ENCODE assay signal across 8 cellular contexts in the genomic region with DNA sequence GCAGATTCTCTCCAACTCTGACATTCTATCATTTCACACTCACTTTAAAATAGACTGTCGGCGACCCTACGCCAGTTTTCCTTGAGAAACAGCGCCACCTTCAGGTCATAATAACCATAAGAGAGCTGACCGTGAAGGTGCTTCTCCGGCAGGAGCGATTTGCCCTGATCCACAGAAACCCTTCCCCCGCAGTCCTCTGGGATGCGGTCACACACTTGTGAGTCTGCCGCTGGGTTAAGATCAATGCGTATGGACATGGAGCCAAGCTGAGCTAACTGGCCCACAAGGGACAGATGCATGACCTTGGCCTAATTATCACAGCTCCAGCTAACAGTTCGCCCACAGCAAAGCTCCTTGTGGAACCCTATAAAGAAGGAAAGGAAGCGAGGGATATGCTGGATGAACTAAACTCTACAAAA. TPM values are rescaled to one million over a fixed set of nuclear protein-coding genes. Genes with fewer than 3 reads are reported as not detected.
DNase-seq lines count a peak whose midpoint lies in the region; ATAC-seq and TF ChIP-seq lines count a peak whose summit lies in the region.

No MANE protein-coding gene starts in this region.

- H3K79me2 ChIP-seq in trophoblast cell (ENCODE audit: control insufficient read depth, insufficient read depth, low read length, poor library complexity): no peaks in the 10 kb centered on the region

- H3K9ac ChIP-seq in trophoblast cell (ENCODE audit: low read length): peak overlapping the region; percentile 41

- intact Hi-C loops in activated naive CD4-positive, alpha-beta T cell treated with anti-CD3 and anti-CD28 coated beads for 36 hours (cut with micrococcal nuclease): loop anchor here (1.0 to 5.0 kb wide), 7 partner anchors 65 to 544 kb away; a partner anchor contains a TSS

- no peak overlapping the region for H3K4ac ChIP-seq in trophoblast cell (ENCODE audit: low read depth, low read length)

- H3K9me3 ChIP-seq in RWPE2 (ENCODE audit: severe bottlenecking) (no peaks in the 10 kb centered on the region), cardiac muscle cell (ENCODE audit: low read depth) (no peaks in the 10 kb centered on the region), trophoblast cell (ENCODE audit: insufficient read depth, low read depth, low read length) (no peaks in the 10 kb centered on the region)

- no peak overlapping the region for H2AFZ ChIP-seq in trophoblast cell (ENCODE audit: insufficient read depth, low read length, poor library complexity)

- H3K4me2 ChIP-seq in trophoblast cell (ENCODE audit: low read length): no peak overlapping the region

- no peaks in the 10 kb centered on the region for H3K36me3 Mint-ChIP-seq in activated naive CD4-positive, alpha-beta T cell treated with anti-CD3 and anti-CD28 coated beads for 36 hours (ENCODE audit: low read depth)

- TF ChIP-seq CTCF in LNCAP (IDR thresholded peaks at IDR 0.05) (peak; percentile 59), RWPE2 (IDR thresholded peaks at IDR 0.05; ENCODE audit: poor library complexity, severe bottlenecking) (peak; percentile 88), cardiac muscle cell (IDR thresholded peaks at IDR 0.05; ENCODE audit: low read depth, low read length) (peak; percentile 69)

- CTCF ChIA-PET in activated naive CD4-positive, alpha-beta T cell treated with anti-CD3 and anti-CD28 coated beads for 36 hours (lab: Charles Lee): interaction anchor here (0.6 to 4.0 kb wide), 75 partner anchors 8 to 485 kb away, joined by 3 to 50 read pairs (median 4); a partner anchor contains a TSS

- H3K18ac ChIP-seq in trophoblast cell (ENCODE audit: low read length): no peak overlapping the region

- WGBS in trophoblast cell (ENCODE audit: extremely low coverage, insufficient coverage, insufficient read length): no CpG with 5 or more reads among the region's 13 CpGs

- H2BK12ac ChIP-seq in trophoblast cell (ENCODE audit: low read length): no peak overlapping the region

- H4K91ac ChIP-seq in trophoblast cell (ENCODE audit: low read depth, low read length): no peak overlapping the region

- H3K4me1 Mint-ChIP-seq in activated naive CD4-positive, alpha-beta T cell treated with anti-CD3 and anti-CD28 coated beads for 36 hours (ENCODE audit: low read depth): peaks cover 18% of the 10 kb centered on the region

- H3K27me3 ChIP-seq in RWPE2 (ENCODE audit: insufficient read depth, poor library complexity, severe bottlenecking): peaks cover 4% of the 10 kb centered on the region
- H3K27me3 ChIP-seq in cardiac muscle cell: peaks cover 13% of the 10 kb centered on the region
- H3K27me3 ChIP-seq in trophoblast cell (ENCODE audit: insufficient read depth, low read length): no peaks in the 10 kb centered on the region

- peak; percentile 31 for DNase-seq in DMS79 (lab: John Stamatoyannopoulos, UW)
- no peak for DNase-seq in RWPE2 (ENCODE audit: low spot score)
- peak; percentile 72 for DNase-seq in activated naive CD4-positive, alpha-beta T cell treated with anti-CD3 and anti-CD28 coated beads for 36 hours
- peak; percentile 75 to 91 for DNase-seq in cardiac muscle cell (ENCODE audit: low read depth in 1 of 2, low spot score in 1 of 2)
- peak; percentile 56 to 89 for DNase-seq in trophoblast cell

- H3K4me3 Mint-ChIP-seq in activated naive CD4-positive, alpha-beta T cell treated with anti-CD3 and anti-CD28 coated beads for 36 hours: no peak overlapping the region

- no peaks in the 10 kb centered on the region for H3K4me1 ChIP-seq in RWPE2 (ENCODE audit: insufficient read depth, poor library complexity, severe bottlenecking)
- no peaks in the 10 kb centered on the region for H3K4me1 ChIP-seq in cardiac muscle cell (ENCODE audit: low read depth)
- peaks cover 0 to 2% of the 10 kb centered on the region in 2 experiments for H3K4me1 ChIP-seq in trophoblast cell (ENCODE audit: control insufficient read depth in 1 of 2, insufficient read depth in 2 of 2, low read length in 2 of 2)

- no peak overlapping the region for H2BK5ac ChIP-seq in trophoblast cell (ENCODE audit: low read depth, low read length, poor library complexity)

- H3K36me3 ChIP-seq in RWPE2 (ENCODE audit: low read depth) (no peaks in the 10 kb centered on the region), cardiac muscle cell (no peaks in the 10 kb centered on the region), trophoblast cell (ENCODE audit: control insufficient read depth in 1 of 2, insufficient read depth in 2 of 2, low read length in 2 of 2) (no peaks in the 10 kb centered on the region)

- no peak overlapping the region for H2BK120ac ChIP-seq in trophoblast cell (ENCODE audit: insufficient read depth, low read length, poor library complexity)

- H3K27ac ChIP-seq in RWPE2 (ENCODE audit: poor library complexity, severe bottlenecking) (no peak overlapping the region), cardiac muscle cell (no peak overlapping the region), trophoblast cell (ENCODE audit: low read depth, low read length) (no peak overlapping the region)

- H3K79me1 ChIP-seq in trophoblast cell (ENCODE audit: low read length): no peaks in the 10 kb centered on the region

- H4K8ac ChIP-seq in trophoblast cell (ENCODE audit: low read depth, low read length): no peak overlapping the region

- H2AK5ac ChIP-seq in trophoblast cell (ENCODE audit: low read length): no peak overlapping the region

- no peak overlapping the region for H3K4me3 ChIP-seq in RWPE2 (ENCODE audit: severe bottlenecking)
- H3K4me3 ChIP-seq in cardiac muscle cell: no peak overlapping the region
- H3K4me3 ChIP-seq in trophoblast cell (ENCODE audit: low read depth, low read length): no peak overlapping the region

- no peaks in the 10 kb centered on the region for H3K9me3 Mint-ChIP-seq in activated naive CD4-positive, alpha-beta T cell treated with anti-CD3 and anti-CD28 coated beads for 36 hours

- ATAC-seq in RWPE2 (ENCODE audit: low read depth) (peak; percentile 77), HG02759 (IDR thresholded peaks at IDR 0.05; ENCODE audit: unreplicated experiment) (no peak), GM19463 (IDR thresholded peaks at IDR 0.05; ENCODE audit: unreplicated experiment) (no peak)

- H4K12ac ChIP-seq in trophoblast cell (ENCODE audit: low read depth, low read length): no peak overlapping the region

- no peaks in the 10 kb centered on the region for H3K27me3 Mint-ChIP-seq in activated naive CD4-positive, alpha-beta T cell treated with anti-CD3 and anti-CD28 coated beads for 36 hours (ENCODE audit: low read depth)

- H3K23ac ChIP-seq in trophoblast cell (ENCODE audit: low read length): peak overlapping the region; percentile 67

- no peak overlapping the region for H3K27ac Mint-ChIP-seq in activated naive CD4-positive, alpha-beta T cell treated with anti-CD3 and anti-CD28 coated beads for 36 hours

- H3K14ac ChIP-seq in trophoblast cell (ENCODE audit: low read length): no peak overlapping the region

RNA-seq across cellular contexts. Expression of a gene that starts 32.8 kb away (rescaled TPM):
- 10 to 100 TPM; 16.6 to 19.4 TPM for total RNA-seq in activated naive CD4-positive, alpha-beta T cell treated with anti-CD3 and anti-CD28 coated beads for 36 hours
- 1.3 and 3.3 TPM in 2 replicates for total RNA-seq in cardiac muscle cell
- polyA plus RNA-seq in cardiac muscle cell: 10.9 and 20.3 TPM in 2 replicates
- polyA plus RNA-seq in trophoblast cell (2013): 7.0 and 7.9 TPM in 2 replicates
